In the genomic region with DNA sequence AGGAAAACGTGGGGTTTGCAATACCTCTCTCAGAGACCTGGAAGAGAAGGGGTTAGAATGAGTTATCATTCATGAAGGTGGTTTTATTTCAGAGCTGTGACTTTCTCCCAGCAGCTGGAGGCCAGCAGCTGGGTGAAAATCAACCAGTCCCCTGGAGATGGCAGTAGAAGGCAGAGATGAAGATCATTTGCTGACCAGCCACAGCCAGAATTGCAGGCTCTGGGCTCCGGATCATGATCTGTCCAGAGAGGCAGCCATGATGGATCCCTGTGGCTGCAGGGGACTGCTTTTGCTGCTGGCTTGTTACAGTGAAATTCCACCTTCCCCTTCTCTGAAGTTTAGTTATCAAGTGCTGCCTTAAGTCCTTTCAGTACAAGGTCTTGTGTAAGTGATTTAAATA, we compare ENCODE assay signal across 12 cellular contexts. TPM values are rescaled to one million over a fixed set of nuclear protein-coding genes. Genes with fewer than 3 reads are reported as not detected.
DNase-seq lines count a peak whose midpoint lies in the region; ATAC-seq, FAIRE-seq and TF ChIP-seq lines count a peak whose summit lies in the region.
"Had no signal": no experiment of that assay in that cellular context is flagged by ENCODE, and none has a peak within 500 bp of the region (broad histone marks: within the 10 kb centered on the region; RNA-seq: fewer than 3 reads in every experiment).

No MANE protein-coding gene starts in this region.

- no peak overlapping the region for H3K27ac ChIP-seq in GM12878 (ENCODE audit: control insufficient read depth, insufficient read depth)
- H3K27ac ChIP-seq in left lung, result no peak overlapping the region
- H3K27ac ChIP-seq: ovary had no signal

- no peak overlapping the region for H2AFZ ChIP-seq in GM12878 (ENCODE audit: control insufficient read depth, low read depth, low read length)

- intact Hi-C loops in GM12878 (cut with micrococcal nuclease; ENCODE audit: unreplicated experiment), result no loop called here
- intact Hi-C loops in left lung (cut with DNase I), result no loop called here
- intact Hi-C loops in Right ventricle myocardium inferior (cut with DNase I), result no loop called here

- RAD21 ChIA-PET in GM12878 (lab: Charles Lee; ENCODE audit: unreplicated experiment), result no interaction called here

- no peaks in the 10 kb centered on the region for H4K20me1 ChIP-seq in GM12878 (ENCODE audit: control insufficient read depth, insufficient read depth)

- no peak overlapping the region for H3K9ac ChIP-seq in GM12878 (ENCODE audit: control insufficient read depth, insufficient read depth, low read length)

- no peak overlapping the region for H3K4me2 ChIP-seq in GM12878 (ENCODE audit: control insufficient read depth, insufficient read depth)

- TF ChIP-seq POLR2A in GM12878 (IDR thresholded peaks at IDR 0.05; ENCODE audit: low read depth, low read length), result no peak

- in situ Hi-C loops in GM12878 (cut with MboI), result no loop called here

- H3K27me3 ChIP-seq in GM12878 (replicated peaks in 1 of 2; ENCODE audit: control insufficient read depth in 2 of 2, insufficient read depth in 2 of 2, low read length in 1 of 2), result no peaks in the 10 kb centered on the region; a peak in 1 of 4 replicates
- no peaks in the 10 kb centered on the region for H3K27me3 ChIP-seq in left lung
- H3K27me3 ChIP-seq: ovary had no signal

- SMC1A ChIA-PET in GM12878 (lab: Charles Lee; ENCODE audit: uncharacterized antibody, unreplicated experiment), result no interaction called here

- no peak for TF ChIP-seq RAD21 in GM12878 (IDR thresholded peaks at IDR 0.05; ENCODE audit: insufficient read depth, low read depth, low read length)

- POLR2A ChIA-PET in GM12878 (lab: Charles Lee), result no interaction called here

- TF ChIP-seq EP300 in GM12878 (IDR thresholded peaks at IDR 0.05; ENCODE audit: borderline replicate concordance in 1 of 2, control insufficient read depth in 1 of 2, low read depth in 2 of 2, low read length in 2 of 2), result no peak

- CTCF ChIA-PET in GM12878 (lab: Yijun Ruan, JAX), result interaction anchor here (1.4 kb wide), 1 partner anchor 105 kb away, joined by 3 read pairs; no protein-coding TSS in a partner anchor

- H3K4me1 ChIP-seq in GM12878 (ENCODE audit: control insufficient read depth, insufficient read depth, low read length) (no peaks in the 10 kb centered on the region), left lung (no peaks in the 10 kb centered on the region)

- no peaks in the 10 kb centered on the region for H3K36me3 ChIP-seq in GM12878 (ENCODE audit: control insufficient read depth in 2 of 2, insufficient read depth in 2 of 2, low read length in 1 of 2)
- H3K36me3 ChIP-seq in left lung, result no peaks in the 10 kb centered on the region
- H3K36me3 ChIP-seq: ovary had no signal

- 12% methylated on average over 2 of the region's 2 CpGs for WGBS in GM12878 (ENCODE audit: insufficient coverage, insufficient replicate concordance, low lambda C conversion rate, missing lambda C conversion rate)

- BruUV-seq in GM12878 (replicated peaks; lab: Mats Ljungman, UMichigan), result no TSS peak

- DNase-seq in AG08396 (ENCODE audit: low spot score) (peak; percentile 34), HT1080 (ENCODE audit: low read depth) (peak; percentile 34), GM12878 (ENCODE audit: low read depth, low spot score) (no peak), left lung (no peak), NCI-H1694 treated with DMSO at 0.1 percent for 48 hours (lab: John Stamatoyannopoulos, UW) (no peak), putamen (ENCODE audit: low spot score) (no peak), Right ventricle myocardium inferior (ENCODE audit: missing footprints) (no peak)
- DNase-seq: DMS79, NCI-H1930, ovary had no signal

- no peaks in the 10 kb centered on the region for H3K79me2 ChIP-seq in GM12878 (ENCODE audit: control insufficient read depth, insufficient read depth, low read length)

- H3K9me3 ChIP-seq in GM12878 (replicated peaks; ENCODE audit: control insufficient read depth, insufficient read depth, low read length), result no peaks in the 10 kb centered on the region
- H3K9me3 ChIP-seq in left lung, result no peaks in the 10 kb centered on the region
- H3K9me3 ChIP-seq: ovary had no signal

- H3K4me3 ChIP-seq in GM12878 (no peak overlapping the region), left lung (no peak overlapping the region)
- H3K4me3 ChIP-seq: ovary had no signal

- TF ChIP-seq CTCF in GM12878 (IDR thresholded peaks at IDR 0.05 in 2 of 3, conservative IDR thresholded peaks at IDR 0.05 in 1 of 3; ENCODE audit: control insufficient read depth in 2 of 3, extremely low read depth in 1 of 3, insufficient read depth in 1 of 3, low read depth in 3 of 3, low read length in 3 of 3), result no peak; a peak in 1 of 6 replicates
- no peak for TF ChIP-seq CTCF in left lung (IDR thresholded peaks at IDR 0.05)

- peak; percentile 53 for ATAC-seq in GM12878
- peak; percentile 81 for ATAC-seq in left lung
- no peak for ATAC-seq in GM18498 (IDR thresholded peaks at IDR 0.05; ENCODE audit: unreplicated experiment)
- ATAC-seq in Right ventricle myocardium inferior, result no peak

- no peak for FAIRE-seq in GM12878 (lab: Jason Lieb, UNC)
- FAIRE-seq: endometrium had no signal

TF ChIP-seq in GM12878, 131 proteins besides CTCF, POLR2A, EP300 and RAD21 (continues in another document):
- TF ChIP-seq, protein P1, sequence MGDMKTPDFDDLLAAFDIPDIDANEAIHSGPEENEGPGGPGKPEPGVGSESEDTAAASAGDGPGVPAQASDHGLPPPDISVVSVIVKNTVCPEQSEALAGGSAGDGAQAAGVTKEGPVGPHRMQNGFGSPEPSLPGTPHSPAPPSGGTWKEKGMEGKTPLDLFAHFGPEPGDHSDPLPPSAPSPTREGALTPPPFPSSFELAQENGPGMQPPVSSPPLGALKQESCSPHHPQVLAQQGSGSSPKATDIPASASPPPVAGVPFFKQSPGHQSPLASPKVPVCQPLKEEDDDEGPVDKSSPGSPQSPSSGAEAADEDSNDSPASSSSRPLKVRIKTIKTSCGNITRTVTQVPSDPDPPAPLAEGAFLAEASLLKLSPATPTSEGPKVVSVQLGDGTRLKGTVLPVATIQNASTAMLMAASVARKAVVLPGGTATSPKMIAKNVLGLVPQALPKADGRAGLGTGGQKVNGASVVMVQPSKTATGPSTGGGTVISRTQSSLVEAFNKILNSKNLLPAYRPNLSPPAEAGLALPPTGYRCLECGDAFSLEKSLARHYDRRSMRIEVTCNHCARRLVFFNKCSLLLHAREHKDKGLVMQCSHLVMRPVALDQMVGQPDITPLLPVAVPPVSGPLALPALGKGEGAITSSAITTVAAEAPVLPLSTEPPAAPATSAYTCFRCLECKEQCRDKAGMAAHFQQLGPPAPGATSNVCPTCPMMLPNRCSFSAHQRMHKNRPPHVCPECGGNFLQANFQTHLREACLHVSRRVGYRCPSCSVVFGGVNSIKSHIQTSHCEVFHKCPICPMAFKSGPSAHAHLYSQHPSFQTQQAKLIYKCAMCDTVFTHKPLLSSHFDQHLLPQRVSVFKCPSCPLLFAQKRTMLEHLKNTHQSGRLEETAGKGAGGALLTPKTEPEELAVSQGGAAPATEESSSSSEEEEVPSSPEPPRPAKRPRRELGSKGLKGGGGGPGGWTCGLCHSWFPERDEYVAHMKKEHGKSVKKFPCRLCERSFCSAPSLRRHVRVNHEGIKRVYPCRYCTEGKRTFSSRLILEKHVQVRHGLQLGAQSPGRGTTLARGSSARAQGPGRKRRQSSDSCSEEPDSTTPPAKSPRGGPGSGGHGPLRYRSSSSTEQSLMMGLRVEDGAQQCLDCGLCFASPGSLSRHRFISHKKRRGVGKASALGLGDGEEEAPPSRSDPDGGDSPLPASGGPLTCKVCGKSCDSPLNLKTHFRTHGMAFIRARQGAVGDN (IDR thresholded peaks at IDR 0.05), result no peak

RNA-seq across cellular contexts. Expression of a gene that starts 46.9 kb away (rescaled TPM):
- total RNA-seq in HT1080 (2014; rRNA removed; shearing (Covaris generic)), result 18.6 and 22.0 TPM in 2 replicates
- polyA plus RNA-seq in HT1080 (2015; cell fraction: cytosol; rRNA removed), result 16.8 and 24.7 TPM in 2 replicates
- polyA plus RNA-seq in HT1080 (2015; cell fraction: nucleus; rRNA removed), result 18.0 and 21.8 TPM in 2 replicates
- total RNA-seq in GM12878 (2013; cell fraction: nucleolus; rRNA removed), result 26.9 and 31.8 TPM in 2 replicates
- total RNA-seq in GM12878 (2014; rRNA removed) (7.3 and 9.5 TPM in 2 replicates), GM12878 (2014; rRNA removed; fragmentation: Illumina TruSeq; extraction: Trizol) (9.3 and 9.8 TPM in 2 replicates), GM12878 (2021) (8.8 and 10.7 TPM in 2 replicates), left lung (10 to 100 TPM; 14.8 to 20.6 TPM), Right ventricle myocardium inferior (12.4 TPM)
- 7.4 TPM for polyA plus RNA-seq in GM12878 (2011; ENCODE audit: low read depth)
- polyA plus RNA-seq in GM12878 (2011; rRNA removed) (22.1 and 23.5 TPM in 2 replicates), GM12878 (2014; fragmentation: Illumina TruSeq; extraction: Trizol) (11.9 and 21.5 TPM in 2 replicates), GM12878 (2014; fragmentation: Nextera tagmentation; extraction: Ambion mirVana) (1 to 10 TPM; 1.7 to 2.0 TPM), GM12878 (2014; rRNA removed) (9.6 and 12.0 TPM in 2 replicates), GM12878 (2016; fragmentation: Nextera tagmentation; extraction: Ambion mirVana) (1 to 10 TPM; 8.2 to 8.8 TPM)
- polyA plus RNA-seq in GM12878 (2011; cell fraction: cytosol; rRNA removed), result 12.6 and 13.6 TPM in 2 replicates
- polyA plus RNA-seq in GM12878 (2011; cell fraction: nucleus; rRNA removed), result 15.9 and 18.2 TPM in 2 replicates
- polyA plus RNA-seq in GM12878 (2012), result 9.9 and 10.4 TPM in 2 replicates
- 26.5 and 39.1 TPM in 2 replicates for polyA minus RNA-seq in GM12878 (2011; rRNA and poly(A)+ RNA removed)
- 6.4 and 7.5 TPM in 2 replicates for polyA minus RNA-seq in GM12878 (2011; cell fraction: cytosol; rRNA and poly(A)+ RNA removed)
- 11.4 and 16.2 TPM in 2 replicates for polyA minus RNA-seq in GM12878 (2011; cell fraction: nucleus; rRNA and poly(A)+ RNA removed)

Comparison
In these comparisons a context has a peak if more than half of its experiments do, and no peak if none do; other contexts are left out.
1. DNase-seq: peak in AG08396 (single experiment) and HT1080 (single experiment); none in GM12878 (single experiment), left lung (0 of 2), NCI-H1694 treated with DMSO at 0.1 percent for 48 hours (single experiment), putamen (single experiment) and Right ventricle myocardium inferior (single experiment).
2. ATAC-seq: peak in GM12878 (single experiment) and left lung (single experiment); none in GM18498 (single experiment) and Right ventricle myocardium inferior (single experiment).